Comparison of ENCODE assay signal across 12 cellular contexts in genomic region chr10:5563237-5563961, GRCh38. TPM values are rescaled to one million over a fixed set of nuclear protein-coding genes. Genes with fewer than 3 reads are reported as not detected.
DNase-seq lines count a peak whose midpoint lies in the region; ATAC-seq, FAIRE-seq and TF ChIP-seq lines count a peak whose summit lies in the region.
"Had no signal": no experiment of that assay in that cellular context is flagged by ENCODE, and none has a peak within 500 bp of the region (broad histone marks: within the 10 kb centered on the region; RNA-seq: fewer than 3 reads in every experiment).

No MANE protein-coding gene starts in this region.

- no peak overlapping the region for H3K27ac Mint-ChIP-seq in activated CD8-positive, alpha-beta memory T cell treated with anti-CD3 and anti-CD28 coated beads, Interleukin-2, amount 10 ng/mL, durations not matched to agents 7 days and 5 days
- no peak overlapping the region for H3K27ac Mint-ChIP-seq in stimulated activated effector memory CD8-positive, alpha-beta T cell treated with anti-CD3 and anti-CD28 coated beads, Interleukin-12 subunit alpha, Interleukin-12 subunit beta, amount 100 ng/mL, for 72 hours
- H3K27ac Mint-ChIP-seq: activated B cell treated with CpG ODN at 0.5 μM for 24 hours had no signal

- no peaks in the 10 kb centered on the region for H3K36me3 Mint-ChIP-seq in activated CD8-positive, alpha-beta memory T cell treated with anti-CD3 and anti-CD28 coated beads, Interleukin-2, amount 10 ng/mL, durations not matched to agents 7 days and 5 days
- H3K36me3 Mint-ChIP-seq in stimulated activated effector memory CD8-positive, alpha-beta T cell treated with anti-CD3 and anti-CD28 coated beads, Interleukin-12 subunit alpha, Interleukin-12 subunit beta, amount 100 ng/mL, for 72 hours, result peaks cover 5% of the 10 kb centered on the region
- H3K36me3 Mint-ChIP-seq: natural killer cell treated with Interleukin-12 subunit alpha and Interleukin-12 subunit beta and Interleukin-15 and Interleukin-18, amount 100 ng/mL, for 72 hours had no signal

- intact Hi-C loops in kidney (cut with DNase I), result no loop called here

- H3K4me1 Mint-ChIP-seq in activated CD8-positive, alpha-beta memory T cell treated with anti-CD3 and anti-CD28 coated beads, Interleukin-2, amount 10 ng/mL, durations not matched to agents 7 days and 5 days, result peaks cover 14% of the 10 kb centered on the region
- peaks cover 26% of the 10 kb centered on the region for H3K4me1 Mint-ChIP-seq in stimulated activated effector memory CD8-positive, alpha-beta T cell treated with anti-CD3 and anti-CD28 coated beads, Interleukin-12 subunit alpha, Interleukin-12 subunit beta, amount 100 ng/mL, for 72 hours
- H3K4me1 Mint-ChIP-seq: activated B cell treated with CpG ODN at 0.5 μM for 24 hours had no signal

- H3K4me3 Mint-ChIP-seq in activated CD8-positive, alpha-beta memory T cell treated with anti-CD3 and anti-CD28 coated beads, Interleukin-2, amount 10 ng/mL, durations not matched to agents 7 days and 5 days, result no peak overlapping the region
- H3K4me3 Mint-ChIP-seq in stimulated activated effector memory CD8-positive, alpha-beta T cell treated with anti-CD3 and anti-CD28 coated beads, Interleukin-12 subunit alpha, Interleukin-12 subunit beta, amount 100 ng/mL, for 72 hours, result peak overlapping the region; percentile 68
- H3K4me3 Mint-ChIP-seq: activated B cell treated with CpG ODN at 0.5 μM for 24 hours had no signal

- no peaks in the 10 kb centered on the region for H3K36me3 ChIP-seq in kidney (ENCODE audit: control insufficient read depth in 1 of 2, insufficient read depth in 2 of 2, low read length in 2 of 2)

- H3K4me1 ChIP-seq in kidney (ENCODE audit: control insufficient read depth in 1 of 2, insufficient read depth in 1 of 2, low read depth in 1 of 2, low read length in 2 of 2), result peaks cover 0 to 11% of the 10 kb centered on the region in 2 donors

- FAIRE-seq in kidney (lab: Jason Lieb, UNC), result no peak

- H3K4me3 ChIP-seq in kidney (ENCODE audit: low read length in 2 of 2), result no peak overlapping the region

- H3K9me3 ChIP-seq in kidney (ENCODE audit: control insufficient read depth in 1 of 2, low read length in 2 of 2), result no peaks in the 10 kb centered on the region

- H3K9ac ChIP-seq in kidney (ENCODE audit: low read length in 2 of 2), result no peak overlapping the region

- no peak for ATAC-seq in activated CD8-positive, alpha-beta memory T cell treated with anti-CD3 and anti-CD28 coated beads, Interleukin-2, amount 10 ng/mL, durations not matched to agents 7 days and 5 days
- ATAC-seq in stimulated activated effector memory CD8-positive, alpha-beta T cell treated with anti-CD3 and anti-CD28 coated beads, Interleukin-12 subunit alpha, Interleukin-12 subunit beta, amount 100 ng/mL, for 72 hours, result no peak
- ATAC-seq in HG02870 (IDR thresholded peaks at IDR 0.05; ENCODE audit: unreplicated experiment) (no peak), HG02970 (IDR thresholded peaks at IDR 0.05; ENCODE audit: low FRiP score, unreplicated experiment) (no peak)

- H3K27me3 Mint-ChIP-seq in activated CD8-positive, alpha-beta memory T cell treated with anti-CD3 and anti-CD28 coated beads, Interleukin-2, amount 10 ng/mL, durations not matched to agents 7 days and 5 days, result peaks cover 15% of the 10 kb centered on the region

- CTCF ChIA-PET in activated CD8-positive, alpha-beta memory T cell treated with anti-CD3 and anti-CD28 coated beads, Interleukin-2, amount 10 ng/mL, durations not matched to agents 7 days and 5 days (lab: Charles Lee), result interaction anchor here (0.9 kb wide), 1 partner anchor 9 kb away, joined by 3 read pairs; no protein-coding TSS in a partner anchor

- no peak for TF ChIP-seq CTCF in kidney (IDR thresholded peaks at IDR 0.05; ENCODE audit: borderline replicate concordance, extremely low read depth, insufficient read depth)

- H3K9me3 Mint-ChIP-seq in activated CD8-positive, alpha-beta memory T cell treated with anti-CD3 and anti-CD28 coated beads, Interleukin-2, amount 10 ng/mL, durations not matched to agents 7 days and 5 days (ENCODE audit: low read depth), result no peaks in the 10 kb centered on the region
- no peaks in the 10 kb centered on the region for H3K9me3 Mint-ChIP-seq in stimulated activated effector memory CD8-positive, alpha-beta T cell treated with anti-CD3 and anti-CD28 coated beads, Interleukin-12 subunit alpha, Interleukin-12 subunit beta, amount 100 ng/mL, for 72 hours
- H3K9me3 Mint-ChIP-seq: activated B cell treated with CpG ODN at 0.5 μM for 24 hours; natural killer cell treated with Interleukin-12 subunit alpha and Interleukin-12 subunit beta and Interleukin-15 and Interleukin-18, amount 100 ng/mL, for 72 hours had no signal

- H3K27ac ChIP-seq in kidney (ENCODE audit: low read depth in 2 of 2, low read length in 2 of 2), result no peak overlapping the region

- peak; percentile 46 for DNase-seq in activated CD8-positive, alpha-beta memory T cell treated with anti-CD3 and anti-CD28 coated beads, Interleukin-2, amount 50 U/mL, for 48 hours
- no peak for DNase-seq in activated CD8-positive, alpha-beta memory T cell treated with anti-CD3 and anti-CD28 coated beads, Interleukin-2, amount 10 ng/mL, durations not matched to agents 7 days and 5 days
- peak; percentile 20 for DNase-seq in T1000 (lab: John Stamatoyannopoulos, UW)
- peak; percentile 65 for DNase-seq in kidney
- DNase-seq in stimulated activated effector memory CD8-positive, alpha-beta T cell treated with anti-CD3 and anti-CD28 coated beads, Interleukin-12 subunit alpha, Interleukin-12 subunit beta, amount 100 ng/mL, for 72 hours (ENCODE audit: low spot score in 2 of 2), result no peak
- no peak for DNase-seq in NCI-H2171 treated with DMSO at 0.1 percent for 48 hours (lab: John Stamatoyannopoulos, UW)
- DNase-seq: activated B cell treated with CpG ODN at 0.5 μM for 24 hours, NCI-H2171, RPMI8226 had no signal

RNA-seq across cellular contexts. Expression of gene CALML3, which starts 38.6 kb away (rescaled TPM):
- total RNA-seq in activated CD8-positive, alpha-beta memory T cell treated with anti-CD3 and anti-CD28 coated beads, Interleukin-2, amount 10 ng/mL, durations not matched to agents 7 days and 5 days, result not detected
- not detected for total RNA-seq in kidney
- 15.9 TPM for polyA plus RNA-seq in kidney (ENCODE audit: insufficient read depth, low read depth, low replicate concordance)
- total RNA-seq: activated B cell treated with CpG ODN at 0.5 μM for 24 hours; natural killer cell treated with Interleukin-12 subunit alpha and Interleukin-12 subunit beta and Interleukin-15 and Interleukin-18, amount 100 ng/mL, for 72 hours had no signal

Comparison
In these comparisons a context has a peak if more than half of its experiments do, and no peak if none do; other contexts are left out.
1. DNase-seq: peak in activated CD8-positive, alpha-beta memory T cell treated with anti-CD3 and anti-CD28 coated beads, Interleukin-2, amount 50 U/mL, for 48 hours (single experiment), T1000 (single experiment) and kidney (single experiment); none in activated CD8-positive, alpha-beta memory T cell treated with anti-CD3 and anti-CD28 coated beads, Interleukin-2, amount 10 ng/mL, durations not matched to agents 7 days and 5 days (single experiment), stimulated activated effector memory CD8-positive, alpha-beta T cell treated with anti-CD3 and anti-CD28 coated beads, Interleukin-12 subunit alpha, Interleukin-12 subunit beta, amount 100 ng/mL, for 72 hours (0 of 2) and NCI-H2171 treated with DMSO at 0.1 percent for 48 hours (single experiment).